In genomic region chr4:56768772-56769171, GRCh38 we compare ENCODE assay signal across 23 cellular contexts. TPM values are rescaled to one million over a fixed set of nuclear protein-coding genes. Genes with fewer than 3 reads are reported as not detected.
DNase-seq lines count a peak whose midpoint lies in the region; ATAC-seq and TF ChIP-seq lines count a peak whose summit lies in the region.
"Had no signal": no experiment of that assay in that cellular context is flagged by ENCODE, and none has a peak within 500 bp of the region (broad histone marks: within the 10 kb centered on the region; RNA-seq: fewer than 3 reads in every experiment).

No MANE protein-coding gene starts in this region.

- no peaks in the 10 kb centered on the region for H3K36me3 Mint-ChIP-seq in Caco-2 (ENCODE audit: insufficient read depth, unreplicated experiment)
- H3K36me3 Mint-ChIP-seq: activated naive CD4-positive, alpha-beta T cell treated with anti-CD3 and anti-CD28 coated beads, Interleukin-2, amount 50 U/mL, for 24 hours; CD4-positive, alpha-beta memory T cell; stimulated activated naive B cell treated with anti-CD40 and anti-IgM and Interleukin-4, amounts not matched to agents 10 μg/mL and 1 μg/mL and 100 μg/mL, for 72 hours had no signal

- H3K36me3 ChIP-seq in Caco-2 (ENCODE audit: control insufficient read depth, insufficient read depth, low read length) (no peaks in the 10 kb centered on the region), PC-3 (ENCODE audit: low read depth, low read length) (no peaks in the 10 kb centered on the region)
- H3K36me3 ChIP-seq: HAP-1, heart left ventricle, thyroid gland had no signal

- no peaks in the 10 kb centered on the region for H3K9me3 Mint-ChIP-seq in Caco-2 (ENCODE audit: unreplicated experiment)
- H3K9me3 Mint-ChIP-seq: activated naive CD4-positive, alpha-beta T cell treated with anti-CD3 and anti-CD28 coated beads, Interleukin-2, amount 50 U/mL, for 24 hours; naive thymus-derived CD4-positive, alpha-beta T cell; stimulated activated naive B cell treated with anti-CD40 and anti-IgM and Interleukin-4, amounts not matched to agents 10 μg/mL and 1 μg/mL and 100 μg/mL, for 72 hours had no signal

- CTCF ChIA-PET in Caco-2 (lab: Charles Lee) (no interaction called here), PC-3 (lab: Charles Lee) (no interaction called here)

- H3K4me2 ChIP-seq in PC-3 (ENCODE audit: low read length) = no peak overlapping the region

- TF ChIP-seq CTCF in Caco-2 (IDR thresholded peaks at IDR 0.05; ENCODE audit: insufficient read depth in 1 of 2, low read depth in 1 of 2, low read length in 1 of 2, severe bottlenecking in 1 of 2, unreplicated experiment in 1 of 2) (no peak), PC-3 (conservative IDR thresholded peaks at IDR 0.05; ENCODE audit: low read depth, low read length) (no peak)

- BruUV-seq in Caco-2 (replicated peaks; lab: Mats Ljungman, UMichigan) (no TSS peak), PC-3 (replicated peaks; lab: Mats Ljungman, UMichigan) (no TSS peak)

- H2AFZ ChIP-seq in PC-3 (ENCODE audit: low read length) = 0 out of 2 replicates have a peak overlapping the region, but pooled peaks have one; percentile 7

- H3K27me3 ChIP-seq in Caco-2 (replicated peaks; ENCODE audit: control insufficient read depth, insufficient read depth, low read length) (no peaks in the 10 kb centered on the region), PC-3 (ENCODE audit: low read length) (no peaks in the 10 kb centered on the region)
- H3K27me3 ChIP-seq: heart left ventricle, thyroid gland had no signal

- H3K9me3 ChIP-seq in Caco-2 = no peaks in the 10 kb centered on the region
- no peaks in the 10 kb centered on the region for H3K9me3 ChIP-seq in PC-3 (ENCODE audit: low read length)
- H3K9me3 ChIP-seq: heart left ventricle, thyroid gland had no signal

- no peak overlapping the region for H3K4me3 Mint-ChIP-seq in Caco-2 (ENCODE audit: unreplicated experiment)
- H3K4me3 Mint-ChIP-seq: activated naive CD4-positive, alpha-beta T cell treated with anti-CD3 and anti-CD28 coated beads, Interleukin-2, amount 50 U/mL, for 24 hours; CD4-positive, alpha-beta memory T cell; naive thymus-derived CD4-positive, alpha-beta T cell; stimulated activated naive B cell treated with anti-CD40 and anti-IgM and Interleukin-4, amounts not matched to agents 10 μg/mL and 1 μg/mL and 100 μg/mL, for 72 hours had no signal

- H3K4me3 ChIP-seq in Caco-2 (ENCODE audit: low read depth, low read length) (no peak overlapping the region), PC-3 (ENCODE audit: low read length) (no peak overlapping the region)
- H3K4me3 ChIP-seq: HAP-1, heart left ventricle, thyroid gland had no signal

- no peaks in the 10 kb centered on the region for H3K9me2 ChIP-seq in PC-3 (replicated peaks; ENCODE audit: low read length)

- intact Hi-C loops in Caco-2 (cut with micrococcal nuclease; ENCODE audit: unreplicated experiment) = no loop called here
- intact Hi-C loops in PC-3 (cut with micrococcal nuclease) = no loop called here
- intact Hi-C loops in left colon (cut with DNase I, micrococcal nuclease) = no loop called here

- H3K4me1 Mint-ChIP-seq in Caco-2 (ENCODE audit: low read depth, unreplicated experiment) = peaks cover 6% of the 10 kb centered on the region
- H3K4me1 Mint-ChIP-seq: activated naive CD4-positive, alpha-beta T cell treated with anti-CD3 and anti-CD28 coated beads, Interleukin-2, amount 50 U/mL, for 24 hours had no signal

- no peaks in the 10 kb centered on the region for H3F3A ChIP-seq in PC-3 (ENCODE audit: low read length, unreplicated experiment)

- H3K9ac ChIP-seq in PC-3 (ENCODE audit: low read length) = no peak overlapping the region

- H4K20me1 ChIP-seq in PC-3 (ENCODE audit: low read length) = no peaks in the 10 kb centered on the region

- H3K79me2 ChIP-seq in PC-3 (ENCODE audit: low read length) = no peaks in the 10 kb centered on the region

- DNase-seq in Caco-2 (peak; percentile 23 to 33), PC-3 (no peak), left colon (peak in 1 of 2 donors; percentile 37), DMS53 treated with DMSO at 0.1 percent for 48 hours (lab: John Stamatoyannopoulos, UW; ENCODE audit: unreplicated experiment) (no peak), mesenteric fat pad (ENCODE audit: low spot score) (no peak)
- DNase-seq: activated T-cell treated with anti-CD3 and anti-CD28 coated beads, Interleukin-2, amount 50 U/mL, for 1 hour; CD4-positive, alpha-beta memory T cell; DMS79; heart left ventricle; KG1; naive thymus-derived CD4-positive, alpha-beta T cell; NCI-H1930; NCI-H510A; SHP77; stimulated activated naive B cell treated with anti-CD40 and anti-IgM and Interleukin-4, amounts not matched to agents 10 μg/mL and 1 μg/mL and 100 μg/mL, for 72 hours; thyroid gland had no signal

- ATAC-seq in GM18868 (IDR thresholded peaks at IDR 0.05; ENCODE audit: unreplicated experiment) (peak; percentile 41), PC-3 (no peak), left colon (peak; percentile 93), GM18861 (IDR thresholded peaks at IDR 0.05; ENCODE audit: unreplicated experiment) (no peak), GM18498 (IDR thresholded peaks at IDR 0.05; ENCODE audit: unreplicated experiment) (no peak)
- ATAC-seq: heart left ventricle; naive thymus-derived CD4-positive, alpha-beta T cell; sciatic nerve had no signal

- H3K4me1 ChIP-seq in Caco-2 = no peaks in the 10 kb centered on the region
- H3K4me1 ChIP-seq in PC-3 (ENCODE audit: insufficient read depth, low read length) = no peaks in the 10 kb centered on the region
- H3K4me1 ChIP-seq: HAP-1, heart left ventricle, thyroid gland had no signal

- POLR2A ChIA-PET in Caco-2 (lab: Charles Lee) = interaction anchor here (0.5 kb wide), 1 partner anchor 13 kb away, joined by 4 read pairs; no protein-coding TSS in a partner anchor
- POLR2A ChIA-PET in PC-3 (lab: Charles Lee; ENCODE audit: unreplicated experiment) = no interaction called here

- H3K27me3 Mint-ChIP-seq in Caco-2 (ENCODE audit: insufficient read depth, unreplicated experiment) = no peaks in the 10 kb centered on the region
- H3K27me3 Mint-ChIP-seq: activated naive CD4-positive, alpha-beta T cell treated with anti-CD3 and anti-CD28 coated beads, Interleukin-2, amount 50 U/mL, for 24 hours; CD4-positive, alpha-beta memory T cell; stimulated activated naive B cell treated with anti-CD40 and anti-IgM and Interleukin-4, amounts not matched to agents 10 μg/mL and 1 μg/mL and 100 μg/mL, for 72 hours had no signal

- no peak overlapping the region for H3K27ac ChIP-seq in PC-3 (ENCODE audit: low read length)
- H3K27ac ChIP-seq: heart left ventricle, thyroid gland had no signal

- H3K27ac Mint-ChIP-seq in Caco-2 (ENCODE audit: unreplicated experiment) = peak overlapping the region; percentile 13
- H3K27ac Mint-ChIP-seq: activated naive CD4-positive, alpha-beta T cell treated with anti-CD3 and anti-CD28 coated beads, Interleukin-2, amount 50 U/mL, for 24 hours; CD4-positive, alpha-beta memory T cell; stimulated activated naive B cell treated with anti-CD40 and anti-IgM and Interleukin-4, amounts not matched to agents 10 μg/mL and 1 μg/mL and 100 μg/mL, for 72 hours had no signal

RNA-seq across cellular contexts. Expression of gene SPINK2, which starts 52.7 kb away (rescaled TPM):
- not detected in 2 replicates for total RNA-seq in Caco-2 (2022)
- total RNA-seq in PC-3 (2014; rRNA removed) = not detected in 2 replicates
- total RNA-seq in left colon = 1 to 10 TPM in 1 of 2 donors, not detected in 1; 3.3 TPM
- not detected for total RNA-seq in mesenteric fat pad
- total RNA-seq: heart left ventricle, osteocyte, sciatic nerve had no signal

Comparison
In these comparisons a context has a peak if more than half of its experiments do, and no peak if none do; other contexts are left out.
1. DNase-seq: peak in Caco-2 (2 of 2); none in PC-3 (single experiment), DMS53 treated with DMSO at 0.1 percent for 48 hours (single experiment) and mesenteric fat pad (single experiment).
2. ATAC-seq: peak in GM18868 (single experiment) and left colon (single experiment); none in PC-3 (single experiment), GM18861 (single experiment) and GM18498 (single experiment).